8 cellular contexts compared by ENCODE assay signal in genomic region chr20:50980851-50981713, GRCh38. TPM values are rescaled to one million over a fixed set of nuclear protein-coding genes. Genes with fewer than 3 reads are reported as not detected.
A peak's percentile ranks its signal among the peaks of the same experiment; 100 is the strongest.
DNase-seq lines count a peak whose midpoint lies in the region; ATAC-seq and TF ChIP-seq lines count a peak whose summit lies in the region.

No MANE protein-coding gene starts in this region.

- H3K27me3 Mint-ChIP-seq in activated T-helper 17 cell treated with anti-CD3 and anti-CD28 coated beads, Interleukin-2, amount 50 U/mL, for 72 hours: peaks cover 29% of the 10 kb centered on the region

- H3K9me3 ChIP-seq in psoas muscle: no peaks in the 10 kb centered on the region

- no peaks in the 10 kb centered on the region for H3K36me3 Mint-ChIP-seq in activated T-helper 17 cell treated with anti-CD3 and anti-CD28 coated beads, Interleukin-2, amount 50 U/mL, for 72 hours (ENCODE audit: low read depth)

- H3K27ac ChIP-seq in psoas muscle: no peak overlapping the region

- ATAC-seq in activated T-helper 17 cell treated with anti-CD3 and anti-CD28 coated beads, Interleukin-2, amount 50 U/mL, for 72 hours (replicated peaks): no peak
- no peak for ATAC-seq in psoas muscle
- ATAC-seq in HG03460 (IDR thresholded peaks at IDR 0.05; ENCODE audit: unreplicated experiment): no peak
- ATAC-seq in GM18870 (IDR thresholded peaks at IDR 0.05; ENCODE audit: unreplicated experiment): no peak

- DNase-seq in DMS53 (lab: John Stamatoyannopoulos, UW) (peak; percentile 64), HuH-7.5 (ENCODE audit: low spot score) (peak; percentile 65), RPMI7951 (ENCODE audit: low read depth) (peak; percentile 76), foreskin melanocyte (peak; percentile 52), psoas muscle (peak in 1 of 2 donors; percentile 38)

- H3K9me3 Mint-ChIP-seq in activated T-helper 17 cell treated with anti-CD3 and anti-CD28 coated beads, Interleukin-2, amount 50 U/mL, for 72 hours: no peaks in the 10 kb centered on the region

- H3K27me3 ChIP-seq in psoas muscle (ENCODE audit: insufficient read depth in 3 of 3, low read length in 2 of 3): peaks cover 4 to 44% (median 5%) of the 10 kb centered on the region in 3 donors

- H3K27ac Mint-ChIP-seq in activated T-helper 17 cell treated with anti-CD3 and anti-CD28 coated beads, Interleukin-2, amount 50 U/mL, for 72 hours: peak overlapping the region; percentile 90

- peaks cover 15% of the 10 kb centered on the region for H3K4me1 Mint-ChIP-seq in activated T-helper 17 cell treated with anti-CD3 and anti-CD28 coated beads, Interleukin-2, amount 50 U/mL, for 72 hours

- intact Hi-C loops in psoas muscle (cut with DNase I): loop anchor here in 1 of 2 donors (10.0 kb wide), 2 partner anchors 614 to 644 kb away; no protein-coding TSS in a partner anchor

- no peak overlapping the region for H3K4me3 ChIP-seq in psoas muscle

- peak overlapping the region; percentile 58 for H3K4me3 Mint-ChIP-seq in activated T-helper 17 cell treated with anti-CD3 and anti-CD28 coated beads, Interleukin-2, amount 50 U/mL, for 72 hours

- no peaks in the 10 kb centered on the region for H3K36me3 ChIP-seq in psoas muscle (ENCODE audit: insufficient read depth in 1 of 2, low read depth in 1 of 2)

- H3K4me1 ChIP-seq in psoas muscle: no peaks in the 10 kb centered on the region

- 41 to 43% (median 42%) methylated on average over 26 of the region's 26 CpGs for WGBS in psoas muscle, 3 donors

- TF ChIP-seq CTCF in psoas muscle (IDR thresholded peaks at IDR 0.05): peak; percentile 63

RNA-seq across cellular contexts. Expression of gene MOCS3, which starts 22.5 kb away (rescaled TPM):
- 10.1 and 12.1 TPM in 2 replicates for total RNA-seq in RPMI7951 (2014; rRNA removed; shearing (Covaris generic))
- total RNA-seq in activated T-helper 17 cell treated with anti-CD3 and anti-CD28 coated beads, Interleukin-2, amount 50 U/mL, for 72 hours: 1 to 10 TPM; 3.0 to 5.4 TPM
- total RNA-seq in psoas muscle: 1 to 10 TPM; 2.9 to 4.2 (median 3.7) TPM
- polyA plus RNA-seq in psoas muscle: 1 to 10 TPM; 2.1 to 5.9 (median 3.1) TPM

RNA-seq across cellular contexts. Expression of gene DPM1, which starts 22.8 kb away (rescaled TPM):
- 188 and 215 TPM in 2 replicates for total RNA-seq in RPMI7951 (2014; rRNA removed; shearing (Covaris generic))
- total RNA-seq in activated T-helper 17 cell treated with anti-CD3 and anti-CD28 coated beads, Interleukin-2, amount 50 U/mL, for 72 hours: 10 to 100 TPM; 43.0 to 57.4 TPM
- total RNA-seq in psoas muscle: 10 to 100 TPM; 24.6 to 59.6 (median 38.3) TPM
- 100 to 1,000 TPM in 1 of 3 donors, 10 to 100 TPM in 2; 65.7 to 120 (median 66.8) TPM for polyA plus RNA-seq in psoas muscle

RNA-seq across cellular contexts. Expression of gene KCNG1, which starts 41.8 kb away (rescaled TPM):
- total RNA-seq in RPMI7951 (2014; rRNA removed; shearing (Covaris generic)): 7.7 and 17.9 TPM in 2 replicates
- under 1 TPM; 0.28 to 0.42 TPM for total RNA-seq in activated T-helper 17 cell treated with anti-CD3 and anti-CD28 coated beads, Interleukin-2, amount 50 U/mL, for 72 hours
- not detected for total RNA-seq in psoas muscle
- under 1 TPM; 0.03 to 0.12 (median 0.03) TPM for polyA plus RNA-seq in psoas muscle

RNA-seq across cellular contexts. Expression of gene ADNP, which starts 49.8 kb away (rescaled TPM):
- 36.3 and 43.1 TPM in 2 replicates for total RNA-seq in RPMI7951 (2014; rRNA removed; shearing (Covaris generic))
- 10 to 100 TPM; 57.9 to 75.4 TPM for total RNA-seq in activated T-helper 17 cell treated with anti-CD3 and anti-CD28 coated beads, Interleukin-2, amount 50 U/mL, for 72 hours
- 10 to 100 TPM; 34.2 to 40.1 (median 37.9) TPM for total RNA-seq in psoas muscle
- polyA plus RNA-seq in psoas muscle: 10 to 100 TPM; 13.3 to 30.1 (median 13.4) TPM
